1 cellular context compared by ENCODE assay signal in genomic region chr20:63509088-63509564, GRCh38.
TF ChIP-seq lines count a peak whose summit lies in the region.

No MANE protein-coding gene starts in this region.

TF ChIP-seq in K562, 482 proteins besides CTCF, POLR2A, EP300 and RAD21 (continues in another document):
- TF ChIP-seq RUNX1 (IDR thresholded peaks at IDR 0.05; ENCODE audit: low read depth) (no peak), CSDE1 (IDR thresholded peaks at IDR 0.05) (no peak), ZNF561 (CRISPR knock-in tag; conservative IDR thresholded peaks at IDR 0.05) (no peak), ZNF143 (CRISPR knock-in tag; IDR thresholded peaks at IDR 0.05) (no peak), NRF1 (conservative IDR thresholded peaks at IDR 0.05 in 1 of 2, IDR thresholded peaks at IDR 0.05 in 1 of 2) (peak in 1 of 2 experiments; percentile 46; a peak in 2 of 4 replicates), CREB1 (IDR thresholded peaks at IDR 0.05) (no peak), CREB1 (CRISPR knock-in tag; IDR thresholded peaks at IDR 0.05) (no peak), POU5F1 (IDR thresholded peaks at IDR 0.05; ENCODE audit: borderline replicate concordance, low read depth, low read length, partially characterized antibody) (no peak), ZBTB40 (IDR thresholded peaks at IDR 0.05) (peak; percentile 40; the same call in 1 of the 2 replicates), ZBTB40 (CRISPR knock-in tag; IDR thresholded peaks at IDR 0.05) (no peak), ZNF124 (CRISPR knock-in tag; IDR thresholded peaks at IDR 0.05) (no peak), HIVEP1 (CRISPR knock-in tag; IDR thresholded peaks at IDR 0.05) (no peak), HDGF (IDR thresholded peaks at IDR 0.05) (no peak), ZNF134 (CRISPR knock-in tag; conservative IDR thresholded peaks at IDR 0.05) (no peak), REST (CRISPR knock-in tag; IDR thresholded peaks at IDR 0.05; ENCODE audit: low read depth) (no peak), HNRNPL (IDR thresholded peaks at IDR 0.05; ENCODE audit: low read depth, low read length) (no peak), GTF2F1 (IDR thresholded peaks at IDR 0.05; ENCODE audit: low read depth, low read length) (no peak), GATA2 (CRISPR knock-in tag; IDR thresholded peaks at IDR 0.05) (no peak), MED1 (CRISPR knock-in tag; IDR thresholded peaks at IDR 0.05; ENCODE audit: borderline replicate concordance) (no peak), HDAC8 (tag; IDR thresholded peaks at IDR 0.05) (no peak), CEBPG (CRISPR knock-in tag; IDR thresholded peaks at IDR 0.05) (peak; percentile 83), CEBPG (tag; conservative IDR thresholded peaks at IDR 0.05 in 1 of 2, IDR thresholded peaks at IDR 0.05 in 1 of 2) (peak; percentile 88 to 95), NR2C1 (IDR thresholded peaks at IDR 0.05) (no peak), NR2C1 (tag; IDR thresholded peaks at IDR 0.05) (no peak), ZNF639 (CRISPR knock-in tag; conservative IDR thresholded peaks at IDR 0.05 in 1 of 2, IDR thresholded peaks at IDR 0.05 in 1 of 2) (no peak), ATF3 (IDR thresholded peaks at IDR 0.05) (peak; percentile 84), ATF3 (CRISPR knock-in tag; conservative IDR thresholded peaks at IDR 0.05) (no peak), NONO (IDR thresholded peaks at IDR 0.05; ENCODE audit: low read depth in 2 of 2, low read length in 1 of 2) (no peak), E2F3 (CRISPR knock-in tag; IDR thresholded peaks at IDR 0.05) (no peak), YY1 (IDR thresholded peaks at IDR 0.05; ENCODE audit: borderline replicate concordance in 1 of 3, control insufficient read depth in 1 of 3, extremely low read depth in 1 of 3, insufficient read depth in 3 of 3, insufficient read length in 1 of 3, insufficient replicate concordance in 2 of 3, low read depth in 1 of 3, low read length in 2 of 3) (no peak), TAF9B (IDR thresholded peaks at IDR 0.05; ENCODE audit: partially characterized antibody) (no peak), WHSC1 (IDR thresholded peaks at IDR 0.05; ENCODE audit: low read length) (no peak), ZNF717 (CRISPR knock-in tag; IDR thresholded peaks at IDR 0.05) (no peak), CREB3 (tag; conservative IDR thresholded peaks at IDR 0.05; ENCODE audit: low read depth) (no peak), ZKSCAN1 (IDR thresholded peaks at IDR 0.05; ENCODE audit: low read depth, low read length) (no peak), HINFP (tag; conservative IDR thresholded peaks at IDR 0.05; ENCODE audit: low read depth) (no peak), EHMT2 (IDR thresholded peaks at IDR 0.05) (no peak), THRAP3 (IDR thresholded peaks at IDR 0.05; ENCODE audit: borderline replicate concordance) (no peak), SP1 (CRISPR knock-in tag; IDR thresholded peaks at IDR 0.05) (no peak), STAG1 (CRISPR knock-in tag; IDR thresholded peaks at IDR 0.05; ENCODE audit: borderline replicate concordance) (no peak), DLX4 (CRISPR knock-in tag; IDR thresholded peaks at IDR 0.05) (no peak), MEF2A (IDR thresholded peaks at IDR 0.05; ENCODE audit: control insufficient read depth, low read depth, low read length) (peak; percentile 3; the same call in 1 of the 2 replicates), ZNF518B (CRISPR knock-in tag; IDR thresholded peaks at IDR 0.05) (no peak), CEBPB (tag; IDR thresholded peaks at IDR 0.05) (peak; percentile 67), FOXA3 (CRISPR knock-in tag; conservative IDR thresholded peaks at IDR 0.05 in 1 of 2, IDR thresholded peaks at IDR 0.05 in 1 of 2) (0 out of 4 replicates have a peak, but pooled peaks of 1 of the 2 experiments have one; percentile 32)
